In the genomic region with DNA sequence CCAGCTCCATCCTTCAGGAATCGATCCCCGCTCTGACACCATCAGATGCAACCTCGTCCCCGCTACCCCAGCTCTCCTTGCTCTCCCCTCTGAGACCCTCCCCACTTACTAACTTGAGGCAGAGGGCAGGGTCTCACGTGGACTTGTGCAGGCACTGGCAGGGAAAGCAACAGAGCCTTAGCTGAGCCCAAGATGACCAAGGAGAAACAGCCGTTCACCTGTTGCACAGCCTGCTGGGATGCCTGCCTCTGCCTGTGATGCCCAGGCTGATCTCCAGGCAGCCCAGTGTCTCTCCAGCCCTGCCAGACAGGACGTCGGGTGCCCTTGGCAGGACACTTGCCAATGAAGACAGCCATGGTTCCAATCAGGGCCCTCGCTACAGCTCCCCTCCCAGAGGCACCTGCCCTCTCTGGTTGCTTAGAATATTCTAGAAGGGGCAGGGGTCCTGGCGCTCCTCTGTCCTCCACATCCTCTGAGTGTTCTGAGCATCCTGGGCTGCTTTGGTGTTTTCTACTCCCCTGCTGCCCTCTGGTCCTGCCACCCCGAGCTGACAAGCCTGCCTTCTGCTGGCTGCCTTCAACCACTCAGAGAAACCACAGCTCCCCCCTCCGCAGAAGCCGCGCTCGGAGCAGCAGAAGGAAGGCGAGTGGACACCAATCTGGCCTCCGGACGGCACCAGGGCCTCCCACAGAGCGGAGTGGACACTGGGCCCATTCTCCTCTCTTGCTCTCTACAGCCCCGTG, we compare ENCODE assay signal across 13 cellular contexts. TPM values are rescaled to one million over a fixed set of nuclear protein-coding genes. Genes with fewer than 3 reads are reported as not detected.
DNase-seq lines count a peak whose midpoint lies in the region; ATAC-seq and TF ChIP-seq lines count a peak whose summit lies in the region.
"Had no signal": no experiment of that assay in that cellular context is flagged by ENCODE, and none has a peak within 500 bp of the region (broad histone marks: within the 10 kb centered on the region; RNA-seq: fewer than 3 reads in every experiment).

No MANE protein-coding gene starts in this region.

- no peak overlapping the region for H2BK15ac ChIP-seq in H9 (ENCODE audit: low read depth, low read length)

- H4K20me1 ChIP-seq in H9 (ENCODE audit: control insufficient read depth, insufficient read depth, insufficient read length), result no peaks in the 10 kb centered on the region

- no peak overlapping the region for H3K56ac ChIP-seq in H9 (ENCODE audit: insufficient read length, low read depth, low read length)

- no peak overlapping the region for H3K4ac ChIP-seq in H9 (ENCODE audit: low read depth, low read length)

- no peaks in the 10 kb centered on the region for H3K79me1 ChIP-seq in H9 (ENCODE audit: insufficient read depth, low read depth, low read length, poor library complexity, severe bottlenecking)

- H2BK120ac ChIP-seq in H9 (ENCODE audit: low read depth, low read length, poor library complexity, severe bottlenecking), result no peak overlapping the region

- H3K36me3 ChIP-seq in endodermal cell (ENCODE audit: control insufficient read depth, insufficient read depth, low read length), result no peaks in the 10 kb centered on the region
- no peaks in the 10 kb centered on the region for H3K36me3 ChIP-seq in mucosa of descending colon (ENCODE audit: low read depth)

- no peak overlapping the region for H3K18ac ChIP-seq in H9 (ENCODE audit: insufficient read length, low read depth, low read length)

- no peaks in the 10 kb centered on the region for H3K9me3 ChIP-seq in H9 (ENCODE audit: control insufficient read depth, low read depth, low read length)
- no peaks in the 10 kb centered on the region for H3K9me3 ChIP-seq in endodermal cell (ENCODE audit: control insufficient read depth, low read length)
- no peaks in the 10 kb centered on the region for H3K9me3 ChIP-seq in mucosa of descending colon
- H3K9me3 ChIP-seq: BLaER1 had no signal

- no peak overlapping the region for H4K8ac ChIP-seq in H9 (replicated peaks; ENCODE audit: insufficient read length, low read depth, low read length)

- H3K27ac Mint-ChIP-seq in H9 (peak overlapping the region in 2 of 3 experiments; percentile 49 to 75; a peak in 3 of 7 replicates), endodermal cell (peak overlapping the region; percentile 80)
- peak overlapping the region; percentile 19 for H3K27ac Mint-ChIP-seq in stimulated activated memory B cell treated with anti-CD40 and anti-IgM and Interleukin-4, amounts not matched to agents 10 μg/mL and 1 μg/mL and 100 μg/mL, for 72 hours
- no peak overlapping the region for H3K27ac Mint-ChIP-seq in activated T-cell treated with anti-CD3 and anti-CD28 coated beads, Interleukin-2, amount 50 U/mL, for 72 hours
- H3K27ac Mint-ChIP-seq in effector memory CD8-positive, alpha-beta T cell, result no peak overlapping the region
- H3K27ac Mint-ChIP-seq: activated B cell treated with CpG ODN at 0.5 μM for 24 hours; stimulated activated effector memory CD8-positive, alpha-beta T cell treated with anti-CD3 and anti-CD28 coated beads, Interleukin-12 subunit alpha, Interleukin-12 subunit beta, amount 100 ng/mL, for 72 hours had no signal

- H3K36me3 Mint-ChIP-seq in H9 (ENCODE audit: insufficient read depth in 1 of 3, low read depth in 3 of 3), result peaks cover 0 to 6% (median 3%) of the 10 kb centered on the region in 3 experiments; a peak in 5 of 7 replicates
- H3K36me3 Mint-ChIP-seq in endodermal cell (ENCODE audit: low read depth), result peaks cover 4% of the 10 kb centered on the region
- H3K36me3 Mint-ChIP-seq in stimulated activated memory B cell treated with anti-CD40 and anti-IgM and Interleukin-4, amounts not matched to agents 10 μg/mL and 1 μg/mL and 100 μg/mL, for 72 hours, result no peaks in the 10 kb centered on the region
- no peaks in the 10 kb centered on the region for H3K36me3 Mint-ChIP-seq in activated T-cell treated with anti-CD3 and anti-CD28 coated beads, Interleukin-2, amount 50 U/mL, for 72 hours (ENCODE audit: insufficient read depth in 2 of 2)
- H3K36me3 Mint-ChIP-seq in effector memory CD8-positive, alpha-beta T cell (ENCODE audit: insufficient read depth), result peaks cover 2% of the 10 kb centered on the region
- H3K36me3 Mint-ChIP-seq: stimulated activated effector memory CD8-positive, alpha-beta T cell treated with anti-CD3 and anti-CD28 coated beads, Interleukin-12 subunit alpha, Interleukin-12 subunit beta, amount 100 ng/mL, for 72 hours had no signal

- H3K27me3 Mint-ChIP-seq in H9 (ENCODE audit: low read depth) (no peaks in the 10 kb centered on the region), endodermal cell (ENCODE audit: insufficient read depth) (no peaks in the 10 kb centered on the region)
- H3K27me3 Mint-ChIP-seq in stimulated activated memory B cell treated with anti-CD40 and anti-IgM and Interleukin-4, amounts not matched to agents 10 μg/mL and 1 μg/mL and 100 μg/mL, for 72 hours, result no peaks in the 10 kb centered on the region
- no peaks in the 10 kb centered on the region for H3K27me3 Mint-ChIP-seq in activated T-cell treated with anti-CD3 and anti-CD28 coated beads, Interleukin-2, amount 50 U/mL, for 72 hours (ENCODE audit: low read depth)
- H3K27me3 Mint-ChIP-seq in effector memory CD8-positive, alpha-beta T cell, result peaks cover 14 to 45% of the 10 kb centered on the region in 2 donors
- H3K27me3 Mint-ChIP-seq: activated B cell treated with CpG ODN at 0.5 μM for 24 hours had no signal

- no peak overlapping the region; the same call in 1 of the 2 replicates for H3K14ac ChIP-seq in H9 (ENCODE audit: insufficient read depth, low read length)

- H3K9ac ChIP-seq in H9 (ENCODE audit: extremely low read depth, insufficient read length, low read length) (no peak overlapping the region), endodermal cell (ENCODE audit: extremely low read depth, low read length, poor library complexity, severe bottlenecking) (no peak overlapping the region)
- H3K9ac ChIP-seq: BLaER1 had no signal

- H3K9me3 Mint-ChIP-seq in H9 (no peaks in the 10 kb centered on the region; a peak in 1 of 5 replicates), endodermal cell (no peaks in the 10 kb centered on the region)
- no peaks in the 10 kb centered on the region for H3K9me3 Mint-ChIP-seq in stimulated activated memory B cell treated with anti-CD40 and anti-IgM and Interleukin-4, amounts not matched to agents 10 μg/mL and 1 μg/mL and 100 μg/mL, for 72 hours
- H3K9me3 Mint-ChIP-seq in activated T-cell treated with anti-CD3 and anti-CD28 coated beads, Interleukin-2, amount 50 U/mL, for 72 hours, result no peaks in the 10 kb centered on the region
- no peaks in the 10 kb centered on the region for H3K9me3 Mint-ChIP-seq in effector memory CD8-positive, alpha-beta T cell
- H3K9me3 Mint-ChIP-seq: activated B cell treated with CpG ODN at 0.5 μM for 24 hours; stimulated activated effector memory CD8-positive, alpha-beta T cell treated with anti-CD3 and anti-CD28 coated beads, Interleukin-12 subunit alpha, Interleukin-12 subunit beta, amount 100 ng/mL, for 72 hours had no signal

- no peaks in the 10 kb centered on the region for H3K27me3 ChIP-seq in H9 (ENCODE audit: insufficient read depth, low read length)
- no peaks in the 10 kb centered on the region for H3K27me3 ChIP-seq in endodermal cell (ENCODE audit: control insufficient read depth, insufficient read depth, low read length, poor library complexity, severe bottlenecking)
- H3K27me3 ChIP-seq: BLaER1 had no signal

- no peak overlapping the region for H2BK5ac ChIP-seq in H9 (ENCODE audit: insufficient read length, low read length)

- H3K4me3 ChIP-seq in endodermal cell (ENCODE audit: low read length) (no peak overlapping the region), mucosa of descending colon (no peak overlapping the region)
- H3K4me3 ChIP-seq: BLaER1 had no signal

- no peak overlapping the region for H3K4me2 ChIP-seq in H9 (ENCODE audit: insufficient read depth, insufficient read length, low read length)
- H3K4me2 ChIP-seq: BLaER1 had no signal

- TF ChIP-seq CTCF in H9 (conservative IDR thresholded peaks at IDR 0.05) (no peak), endodermal cell (conservative IDR thresholded peaks at IDR 0.05) (no peak), mucosa of descending colon (IDR thresholded peaks at IDR 0.05) (no peak)

- H3K23me2 ChIP-seq in H9 (ENCODE audit: insufficient read length, low read depth, low read length, poor library complexity, severe bottlenecking), result no peaks in the 10 kb centered on the region

- no peak overlapping the region for H2AK5ac ChIP-seq in H9 (ENCODE audit: insufficient read length, low read length)

- no peak overlapping the region for H3K23ac ChIP-seq in H9 (ENCODE audit: insufficient read length, low read depth, low read length)

- no peak overlapping the region for H3T11ph ChIP-seq in H9 (ENCODE audit: low read length)

- H3K27ac ChIP-seq in H9 (ENCODE audit: insufficient read length, low read depth, low read length) (no peak overlapping the region), endodermal cell (ENCODE audit: low read depth, low read length) (no peak overlapping the region)
- H3K27ac ChIP-seq: BLaER1 had no signal

- no CpG with 5 or more reads among the region's 20 CpGs for WGBS in H9 (ENCODE audit: extremely low coverage, insufficient read length, low lambda C conversion rate)
- 91 to 94% methylated on average over 9 to 20 of the region's 20 CpGs for WGBS in endodermal cell (ENCODE audit: insufficient coverage in 1 of 2, insufficient read length in 1 of 2), 2 experiments

- H4K91ac ChIP-seq in H9 (ENCODE audit: insufficient read length, low read depth, low read length), result no peak overlapping the region

- H2BK20ac ChIP-seq in H9 (ENCODE audit: low read depth, low read length, poor library complexity, severe bottlenecking), result no peak overlapping the region

- H3K79me2 ChIP-seq in H9 (ENCODE audit: insufficient read depth, low read length), result 0 out of 2 replicates have a peak, but pooled peaks cover 3% of the 10 kb centered on the region

- H3K4me3 Mint-ChIP-seq in H9 (no peak overlapping the region), endodermal cell (no peak overlapping the region)
- no peak overlapping the region for H3K4me3 Mint-ChIP-seq in stimulated activated memory B cell treated with anti-CD40 and anti-IgM and Interleukin-4, amounts not matched to agents 10 μg/mL and 1 μg/mL and 100 μg/mL, for 72 hours
- no peak overlapping the region for H3K4me3 Mint-ChIP-seq in activated T-cell treated with anti-CD3 and anti-CD28 coated beads, Interleukin-2, amount 50 U/mL, for 72 hours
- no peak overlapping the region for H3K4me3 Mint-ChIP-seq in effector memory CD8-positive, alpha-beta T cell
- H3K4me3 Mint-ChIP-seq: activated B cell treated with CpG ODN at 0.5 μM for 24 hours; stimulated activated effector memory CD8-positive, alpha-beta T cell treated with anti-CD3 and anti-CD28 coated beads, Interleukin-12 subunit alpha, Interleukin-12 subunit beta, amount 100 ng/mL, for 72 hours had no signal

- H2AFZ ChIP-seq in H9 (ENCODE audit: low read length), result no peak overlapping the region

- intact Hi-C loops in mucosa of descending colon (cut with DNase I, micrococcal nuclease), result no loop called here

- no peak for DNase-seq in H9
- no peak for DNase-seq in endodermal cell
- DNase-seq in mucosa of descending colon, result no peak
- no peak for DNase-seq in activated T-cell treated with anti-CD3 and anti-CD28 coated beads, Interleukin-2, amount 50 U/mL, for 72 hours
- DNase-seq in effector memory CD8-positive, alpha-beta T cell, result no peak
- DNase-seq in activated naive CD4-positive, alpha-beta T cell (lab: John Stamatoyannopoulos, UW), result no peak
- DNase-seq: activated B cell treated with CpG ODN at 0.5 μM for 24 hours, glutamatergic neuron, NCI-H1105 treated with DMSO at 0.1 percent for 48 hours had no signal

- ATAC-seq in mucosa of descending colon, result peak; percentile 9
- no peak for ATAC-seq in stimulated activated memory B cell treated with anti-CD40 and anti-IgM and Interleukin-4, amounts not matched to agents 10 μg/mL and 1 μg/mL and 100 μg/mL, for 72 hours
- ATAC-seq in GM21423 (IDR thresholded peaks at IDR 0.05; ENCODE audit: unreplicated experiment), result no peak
- ATAC-seq in activated T-cell treated with anti-CD3 and anti-CD28 coated beads, Interleukin-2, amount 50 U/mL, for 72 hours (replicated peaks in 1 of 2), result no peak
- no peak for ATAC-seq in effector memory CD8-positive, alpha-beta T cell (replicated peaks)
- ATAC-seq: stimulated activated effector memory CD8-positive, alpha-beta T cell treated with anti-CD3 and anti-CD28 coated beads, Interleukin-12 subunit alpha, Interleukin-12 subunit beta, amount 100 ng/mL, for 72 hours had no signal

- H3K4me1 Mint-ChIP-seq in H9 (peaks cover 18 to 41% of the 10 kb centered on the region in 2 experiments), endodermal cell (peaks cover 5% of the 10 kb centered on the region)
- H3K4me1 Mint-ChIP-seq in stimulated activated memory B cell treated with anti-CD40 and anti-IgM and Interleukin-4, amounts not matched to agents 10 μg/mL and 1 μg/mL and 100 μg/mL, for 72 hours, result peaks cover 26% of the 10 kb centered on the region
- peaks cover 12% of the 10 kb centered on the region for H3K4me1 Mint-ChIP-seq in activated T-cell treated with anti-CD3 and anti-CD28 coated beads, Interleukin-2, amount 50 U/mL, for 72 hours (ENCODE audit: low read depth)
- H3K4me1 Mint-ChIP-seq in effector memory CD8-positive, alpha-beta T cell (ENCODE audit: low read depth in 2 of 2), result no peaks in the 10 kb centered on the region

- H4K5ac ChIP-seq in H9 (ENCODE audit: insufficient read length, low read depth, low read length), result no peak overlapping the region

- no peak overlapping the region for H2BK12ac ChIP-seq in H9 (ENCODE audit: insufficient read length, low read depth, low read length)

- 0 out of 2 replicates have a peak, but pooled peaks cover 1% of the 10 kb centered on the region for H3K4me1 ChIP-seq in H9 (ENCODE audit: insufficient read depth, low read length)
- H3K4me1 ChIP-seq in endodermal cell (ENCODE audit: control insufficient read depth, insufficient read depth, low read length), result no peaks in the 10 kb centered on the region
- peaks cover 5% of the 10 kb centered on the region for H3K4me1 ChIP-seq in mucosa of descending colon (ENCODE audit: low read depth)

RNA-seq across cellular contexts. Expression of a gene that starts 6.7 kb away (rescaled TPM):
- 0.42 and 0.66 TPM in 2 replicates for total RNA-seq in H9 (2021)
- total RNA-seq in endodermal cell, result 1 to 10 TPM in 1 of 2 donors, under 1 TPM in 1; 0.97 to 2.2 TPM
- 0.43 TPM for polyA plus RNA-seq in endodermal cell (2013, experiment 1 of 2)
- polyA plus RNA-seq in endodermal cell (2013, experiment 2 of 2), result 0.37 TPM
- 1 to 10 TPM; 1.4 to 2.5 (median 2.0) TPM for total RNA-seq in mucosa of descending colon
- total RNA-seq in activated T-cell treated with anti-CD3 and anti-CD28 coated beads, Interleukin-2, amount 50 U/mL, for 72 hours, result under 1 TPM; 0.12 to 0.19 TPM

RNA-seq across cellular contexts. Expression of a gene that starts 28.9 kb away (rescaled TPM):
- total RNA-seq in H9 (2021) (29.0 and 30.3 TPM in 2 replicates), endodermal cell (10 to 100 TPM; 36.9 to 42.7 TPM), mucosa of descending colon (100 to 1,000 TPM in 1 of 3 donors, 10 to 100 TPM in 2; 44.9 to 268 (median 91.3) TPM)
- 61.1 TPM for polyA plus RNA-seq in endodermal cell (2013, experiment 1 of 2)
- polyA plus RNA-seq in endodermal cell (2013, experiment 2 of 2), result 60.7 TPM
- 1 to 10 TPM; 2.6 to 4.1 TPM for total RNA-seq in activated T-cell treated with anti-CD3 and anti-CD28 coated beads, Interleukin-2, amount 50 U/mL, for 72 hours

RNA-seq across cellular contexts. Expression of a gene that starts 55.6 kb away (rescaled TPM):
- total RNA-seq in H9 (2021) (101 and 106 TPM in 2 replicates), endodermal cell (10 to 100 TPM; 57.1 to 62.5 TPM), mucosa of descending colon (10 to 100 TPM; 36.0 to 67.7 (median 41.4) TPM)
- polyA plus RNA-seq in endodermal cell (2013, experiment 1 of 2), result 22.4 TPM
- 26.5 TPM for polyA plus RNA-seq in endodermal cell (2013, experiment 2 of 2)
- 100 to 1,000 TPM; 113 to 124 TPM for total RNA-seq in activated T-cell treated with anti-CD3 and anti-CD28 coated beads, Interleukin-2, amount 50 U/mL, for 72 hours

Comparison
In these comparisons a context has a peak if more than half of its experiments do, and no peak if none do; other contexts are left out.
1. H3K27ac Mint-ChIP-seq: peak in H9 (2 of 3), endodermal cell (single experiment) and stimulated activated memory B cell treated with anti-CD40 and anti-IgM and Interleukin-4, amounts not matched to agents 10 μg/mL and 1 μg/mL and 100 μg/mL, for 72 hours (single experiment); none in activated T-cell treated with anti-CD3 and anti-CD28 coated beads, Interleukin-2, amount 50 U/mL, for 72 hours (single experiment) and effector memory CD8-positive, alpha-beta T cell (0 of 2).